ENCODE assay signal across 8 cellular contexts in the genomic region with DNA sequence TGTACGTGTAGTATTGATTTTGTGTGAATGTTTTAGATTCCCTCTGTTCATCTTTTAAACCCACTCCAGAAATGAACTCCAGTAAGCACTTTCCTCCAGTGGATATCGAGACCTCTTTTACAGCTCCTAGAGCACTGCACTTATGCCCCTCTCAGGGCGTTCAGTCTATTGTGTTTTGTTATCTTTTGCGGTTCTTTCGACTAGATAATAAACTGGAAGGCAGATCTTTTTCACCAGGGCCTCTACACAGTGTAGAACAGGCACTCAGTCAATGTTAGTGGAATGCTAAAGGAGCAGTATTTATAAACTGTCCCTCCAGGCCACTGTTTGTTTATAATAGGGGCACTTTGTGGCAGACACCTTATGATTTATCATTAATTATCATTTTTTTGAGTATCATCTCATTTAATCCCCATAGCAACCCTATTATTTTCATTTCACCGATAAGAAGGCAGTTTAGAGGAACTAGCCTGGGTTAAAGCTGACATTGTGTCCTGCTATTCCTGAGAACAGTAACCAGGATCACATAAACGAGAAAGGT. TPM values are rescaled to one million over a fixed set of nuclear protein-coding genes. Genes with fewer than 3 reads are reported as not detected.
DNase-seq lines count a peak whose midpoint lies in the region; ATAC-seq and TF ChIP-seq lines count a peak whose summit lies in the region.

No MANE protein-coding gene starts in this region.

- peak; percentile 68 for DNase-seq in NCI-H1092 treated with DMSO at 0.1 percent for 48 hours (lab: John Stamatoyannopoulos, UW)
- DNase-seq in NCI-H1092 (lab: John Stamatoyannopoulos, UW): no peak
- DNase-seq in OCI-M2 (lab: John Stamatoyannopoulos, UW; ENCODE audit: unreplicated experiment): peak; percentile 68
- DNase-seq in effector memory CD4-positive, alpha-beta T cell: no peak
- DNase-seq in osteoblast (ENCODE audit: insufficient read length, low spot score, missing footprints): peak; percentile 76
- no peak for DNase-seq in HuH-7 (ENCODE audit: low spot score)

- ATAC-seq in GM18505 (IDR thresholded peaks at IDR 0.05; ENCODE audit: unreplicated experiment) (no peak), HG03378 (IDR thresholded peaks at IDR 0.05; ENCODE audit: unreplicated experiment) (no peak)

- peak overlapping the region; percentile 70 for H3K4me3 ChIP-seq in effector memory CD4-positive, alpha-beta T cell (ENCODE audit: insufficient read depth, low read depth, low read length, poor library complexity, severe bottlenecking)
- peak overlapping the region; percentile 79 for H3K4me3 ChIP-seq in osteoblast (ENCODE audit: insufficient read depth, low read length)

- peak overlapping the region; percentile 87 for H3K27ac ChIP-seq in effector memory CD4-positive, alpha-beta T cell (ENCODE audit: insufficient read depth, low read length, poor library complexity, severe bottlenecking)
- H3K27ac ChIP-seq in osteoblast (ENCODE audit: low read depth, low read length): peak overlapping the region; percentile 75

- H3K36me3 ChIP-seq in effector memory CD4-positive, alpha-beta T cell (ENCODE audit: control insufficient read depth, insufficient read depth, low read length): no peaks in the 10 kb centered on the region
- H3K36me3 ChIP-seq in osteoblast (ENCODE audit: insufficient read depth, low read length): no peaks in the 10 kb centered on the region

- H3K27me3 ChIP-seq in effector memory CD4-positive, alpha-beta T cell (replicated peaks; ENCODE audit: control insufficient read depth, insufficient read depth, low read length, poor library complexity, severe bottlenecking): no peaks in the 10 kb centered on the region
- H3K27me3 ChIP-seq in osteoblast (ENCODE audit: insufficient read depth, low read length): no peaks in the 10 kb centered on the region

- peaks cover 49% of the 10 kb centered on the region for H3K79me2 ChIP-seq in osteoblast (ENCODE audit: insufficient read depth, low read length)

- TF ChIP-seq CTCF in osteoblast (IDR thresholded peaks at IDR 0.05; ENCODE audit: extremely low read depth, low read depth, low read length): no peak

- H4K20me1 ChIP-seq in osteoblast (ENCODE audit: insufficient read depth, low read length): peaks cover 23% of the 10 kb centered on the region

- no peak for TF ChIP-seq POLR2A in GM18505 (IDR thresholded peaks at IDR 0.05; ENCODE audit: borderline replicate concordance, extremely low read depth, insufficient read depth, insufficient read length)

- peak overlapping the region; percentile 93 for H3K4me2 ChIP-seq in osteoblast (ENCODE audit: insufficient read depth, low read length)

- peaks cover 26% of the 10 kb centered on the region for H3K4me1 ChIP-seq in effector memory CD4-positive, alpha-beta T cell (ENCODE audit: control insufficient read depth, insufficient read depth, low read length, poor library complexity, severe bottlenecking)
- peaks cover 29% of the 10 kb centered on the region for H3K4me1 ChIP-seq in osteoblast (ENCODE audit: insufficient read depth, low read length)

- H3K9me3 ChIP-seq in effector memory CD4-positive, alpha-beta T cell (ENCODE audit: control insufficient read depth, low read length): no peaks in the 10 kb centered on the region
- no peaks in the 10 kb centered on the region for H3K9me3 ChIP-seq in osteoblast (ENCODE audit: low read depth, low read length)

- peak overlapping the region; percentile 83 for H2AFZ ChIP-seq in osteoblast (ENCODE audit: low read length)

RNA-seq across cellular contexts. Expression of gene SOS1, which starts 0.7 kb away (rescaled TPM):
- total RNA-seq in osteoblast: 21.8 and 28.6 TPM in 2 replicates

Comparison
In these comparisons a context has a peak if more than half of its experiments do, and no peak if none do; other contexts are left out.
1. DNase-seq: peak in NCI-H1092 treated with DMSO at 0.1 percent for 48 hours (single experiment), OCI-M2 (single experiment) and osteoblast (single experiment); none in NCI-H1092 (single experiment), effector memory CD4-positive, alpha-beta T cell (0 of 3) and HuH-7 (single experiment).